Comparison of ENCODE assay signal across 26 cellular contexts in genomic region chr6:44067073-44067759, GRCh38.
A peak's percentile ranks its signal among the peaks of the same experiment; 100 is the strongest.
DNase-seq lines count a peak whose midpoint lies in the region; ATAC-seq, FAIRE-seq and TF ChIP-seq lines count a peak whose summit lies in the region.
"Had no signal": no experiment of that assay in that cellular context is flagged by ENCODE, and none has a peak within 500 bp of the region (broad histone marks: within the 10 kb centered on the region; RNA-seq: fewer than 3 reads in every experiment).

No MANE protein-coding gene starts in this region.

- ATAC-seq in activated naive CD4-positive, alpha-beta T cell treated with anti-CD3 and anti-CD28 coated beads, Interleukin-2, amount 50 U/mL, for 72 hours = no peak
- ATAC-seq in HG02642 (IDR thresholded peaks at IDR 0.05; ENCODE audit: poor library complexity, unreplicated experiment) (no peak), HG03039 (IDR thresholded peaks at IDR 0.05; ENCODE audit: unreplicated experiment) (no peak)
- ATAC-seq: activated CD4-positive, CD25-positive, alpha-beta regulatory T cell treated with anti-CD3 and anti-CD28 coated beads, Interleukin-2, amount 50 U/mL, for 24 hours; GM23338; left ventricle myocardium superior; stimulated activated memory B cell treated with anti-CD40 and anti-IgM and Interleukin-4, amounts not matched to agents 10 μg/mL and 1 μg/mL and 100 μg/mL, for 72 hours; T-cell had no signal

- H3K79me2 ChIP-seq in astrocyte (ENCODE audit: insufficient read depth, low read length) = no peaks in the 10 kb centered on the region

- H3K9ac ChIP-seq in astrocyte (ENCODE audit: low read length) = peak overlapping the region; percentile 1

- H3K36me3 ChIP-seq in astrocyte (ENCODE audit: insufficient read depth, low read length) = no peaks in the 10 kb centered on the region

- H3K36me3 Mint-ChIP-seq in activated naive CD4-positive, alpha-beta T cell treated with anti-CD3 and anti-CD28 coated beads, Interleukin-2, amount 50 U/mL, for 72 hours = no peaks in the 10 kb centered on the region
- H3K36me3 Mint-ChIP-seq in astrocyte (ENCODE audit: low read depth, unreplicated experiment) (no peaks in the 10 kb centered on the region), type B pancreatic cell (no peaks in the 10 kb centered on the region)
- H3K36me3 Mint-ChIP-seq: stimulated activated memory B cell treated with anti-CD40 and anti-IgM and Interleukin-4, amounts not matched to agents 10 μg/mL and 1 μg/mL and 100 μg/mL, for 72 hours; T-cell had no signal

- H4K20me1 ChIP-seq in astrocyte (ENCODE audit: insufficient read depth, low read length) = no peaks in the 10 kb centered on the region

- no peak for FAIRE-seq in astrocyte (lab: Jason Lieb, UNC)
- FAIRE-seq: D721Med had no signal

- no peaks in the 10 kb centered on the region for H3K27me3 ChIP-seq in astrocyte (ENCODE audit: insufficient read depth, low read length)

- H3K4me3 Mint-ChIP-seq in astrocyte (ENCODE audit: unreplicated experiment) = no peak overlapping the region
- no peak overlapping the region for H3K4me3 Mint-ChIP-seq in type B pancreatic cell
- H3K4me3 Mint-ChIP-seq: activated CD4-positive, alpha-beta memory T cell treated with anti-CD3 and anti-CD28 coated beads, Interleukin-2, amount 10 ng/mL, durations not matched to agents 7 days and 5 days; activated naive CD4-positive, alpha-beta T cell treated with anti-CD3 and anti-CD28 coated beads, Interleukin-2, amount 10 ng/mL, durations not matched to agents 7 days and 5 days; activated T-cell treated with anti-CD3 and anti-CD28 coated beads, Interleukin-2, amount 50 U/mL, for 24 hours; GM23338; neural crest cell; stimulated activated memory B cell treated with anti-CD40 and anti-IgM and Interleukin-4, amounts not matched to agents 10 μg/mL and 1 μg/mL and 100 μg/mL, for 72 hours; T-cell had no signal

- peaks cover 22% of the 10 kb centered on the region for H3K4me1 Mint-ChIP-seq in astrocyte (ENCODE audit: low read depth, unreplicated experiment)
- H3K4me1 Mint-ChIP-seq in type B pancreatic cell (ENCODE audit: unreplicated experiment) = peaks cover 11% of the 10 kb centered on the region
- H3K4me1 Mint-ChIP-seq: neural crest cell had no signal

- no peak overlapping the region for H3K27ac ChIP-seq in astrocyte (ENCODE audit: low read depth, low read length)

- peaks cover 45% of the 10 kb centered on the region for H3K4me1 ChIP-seq in astrocyte (ENCODE audit: insufficient read depth, low read length)

- no peak overlapping the region for H3K4me3 ChIP-seq in astrocyte (ENCODE audit: insufficient read depth, low read depth, low read length)
- H3K4me3 ChIP-seq: GM23338 had no signal

- H3K9me3 ChIP-seq in astrocyte (ENCODE audit: insufficient read depth, low read depth, low read length) = no peaks in the 10 kb centered on the region

- peak overlapping the region; percentile 22 to 66 for H3K27ac Mint-ChIP-seq in activated naive CD4-positive, alpha-beta T cell treated with anti-CD3 and anti-CD28 coated beads, Interleukin-2, amount 50 U/mL, for 72 hours
- H3K27ac Mint-ChIP-seq in astrocyte (ENCODE audit: unreplicated experiment) (peak overlapping the region; percentile 58), type B pancreatic cell (peak overlapping the region; percentile 16)
- H3K27ac Mint-ChIP-seq: activated CD4-positive, alpha-beta memory T cell treated with anti-CD3 and anti-CD28 coated beads, Interleukin-2, amount 10 ng/mL, durations not matched to agents 7 days and 5 days; activated naive CD4-positive, alpha-beta T cell treated with anti-CD3 and anti-CD28 coated beads, Interleukin-2, amount 10 ng/mL, durations not matched to agents 7 days and 5 days; activated T-cell treated with anti-CD3 and anti-CD28 coated beads, Interleukin-2, amount 50 U/mL, for 24 hours; GM23338; progenitor cell of endocrine pancreas; stimulated activated memory B cell treated with anti-CD40 and anti-IgM and Interleukin-4, amounts not matched to agents 10 μg/mL and 1 μg/mL and 100 μg/mL, for 72 hours; T-cell had no signal

- H3K27me3 Mint-ChIP-seq in astrocyte (ENCODE audit: low read depth, unreplicated experiment) = peaks cover 2% of the 10 kb centered on the region
- H3K27me3 Mint-ChIP-seq in type B pancreatic cell = peaks cover 22% of the 10 kb centered on the region
- H3K27me3 Mint-ChIP-seq: activated T-cell treated with anti-CD3 and anti-CD28 coated beads, Interleukin-2, amount 50 U/mL, for 24 hours had no signal

- no peak overlapping the region for H3K4me2 ChIP-seq in astrocyte (ENCODE audit: low read length)
- H3K4me2 ChIP-seq: GM23338 had no signal

- TF ChIP-seq CTCF in astrocyte (IDR thresholded peaks at IDR 0.05; ENCODE audit: insufficient read depth, low read depth, low read length) (no peak), type B pancreatic cell (conservative IDR thresholded peaks at IDR 0.05) (no peak)

- DNase-seq in activated naive CD4-positive, alpha-beta T cell treated with anti-CD3 and anti-CD28 coated beads, Interleukin-2, amount 50 U/mL, for 72 hours (ENCODE audit: low spot score in 2 of 2) = no peak
- no peak for DNase-seq in activated naive CD4-positive, alpha-beta T cell treated with anti-CD3 and anti-CD28 coated beads, Interleukin-2, amount 50 U/mL, for 16 hours
- DNase-seq in astrocyte (ENCODE audit: low read depth) (no peak), glomerular visceral epithelial cell (ENCODE audit: extremely low spot score) (peak; percentile 58), type B pancreatic cell (ENCODE audit: extremely low spot score, unreplicated experiment) (no peak)
- no peak for DNase-seq in activated CD8-positive, alpha-beta memory T cell treated with anti-CD3 and anti-CD28 coated beads, Interleukin-2, amount 50 U/mL, for 4 hours
- DNase-seq: activated CD4-positive, alpha-beta memory T cell treated with anti-CD3 and anti-CD28 coated beads, Interleukin-2, amount 10 ng/mL, durations not matched to agents 7 days and 5 days; activated naive CD4-positive, alpha-beta T cell treated with anti-CD3 and anti-CD28 coated beads, Interleukin-2, amount 10 ng/mL, durations not matched to agents 7 days and 5 days; activated T-cell treated with anti-CD3 and anti-CD28 coated beads, Interleukin-2, amount 50 U/mL, for 24 hours; anterior cingulate cortex; central memory CD4-positive, alpha-beta T cell; foreskin melanocyte; hippocampal formation; left ventricle myocardium superior; NCI-H69; SHP77 treated with DMSO at 0.1 percent for 48 hours; stimulated activated CD4-positive, alpha-beta T cell treated with anti-CD3 and anti-CD28 coated beads, Interleukin-2, amount 100 ng/mL, for 24 hours; T-cell had no signal

- H2AFZ ChIP-seq in astrocyte (ENCODE audit: low read depth, low read length) = peak overlapping the region; percentile 3
- H2AFZ ChIP-seq: GM23338 had no signal

- H3K9me3 Mint-ChIP-seq in activated naive CD4-positive, alpha-beta T cell treated with anti-CD3 and anti-CD28 coated beads, Interleukin-2, amount 50 U/mL, for 72 hours = no peaks in the 10 kb centered on the region
- H3K9me3 Mint-ChIP-seq in astrocyte (ENCODE audit: unreplicated experiment) (no peaks in the 10 kb centered on the region), type B pancreatic cell (no peaks in the 10 kb centered on the region)
- H3K9me3 Mint-ChIP-seq: activated CD4-positive, alpha-beta memory T cell treated with anti-CD3 and anti-CD28 coated beads, Interleukin-2, amount 10 ng/mL, durations not matched to agents 7 days and 5 days; activated naive CD4-positive, alpha-beta T cell treated with anti-CD3 and anti-CD28 coated beads, Interleukin-2, amount 10 ng/mL, durations not matched to agents 7 days and 5 days; activated T-cell treated with anti-CD3 and anti-CD28 coated beads, Interleukin-2, amount 50 U/mL, for 24 hours; GM23338; neural crest cell; stimulated activated memory B cell treated with anti-CD40 and anti-IgM and Interleukin-4, amounts not matched to agents 10 μg/mL and 1 μg/mL and 100 μg/mL, for 72 hours; T-cell had no signal
